ENCODE assay signal across 1 cellular context in the genomic region with DNA sequence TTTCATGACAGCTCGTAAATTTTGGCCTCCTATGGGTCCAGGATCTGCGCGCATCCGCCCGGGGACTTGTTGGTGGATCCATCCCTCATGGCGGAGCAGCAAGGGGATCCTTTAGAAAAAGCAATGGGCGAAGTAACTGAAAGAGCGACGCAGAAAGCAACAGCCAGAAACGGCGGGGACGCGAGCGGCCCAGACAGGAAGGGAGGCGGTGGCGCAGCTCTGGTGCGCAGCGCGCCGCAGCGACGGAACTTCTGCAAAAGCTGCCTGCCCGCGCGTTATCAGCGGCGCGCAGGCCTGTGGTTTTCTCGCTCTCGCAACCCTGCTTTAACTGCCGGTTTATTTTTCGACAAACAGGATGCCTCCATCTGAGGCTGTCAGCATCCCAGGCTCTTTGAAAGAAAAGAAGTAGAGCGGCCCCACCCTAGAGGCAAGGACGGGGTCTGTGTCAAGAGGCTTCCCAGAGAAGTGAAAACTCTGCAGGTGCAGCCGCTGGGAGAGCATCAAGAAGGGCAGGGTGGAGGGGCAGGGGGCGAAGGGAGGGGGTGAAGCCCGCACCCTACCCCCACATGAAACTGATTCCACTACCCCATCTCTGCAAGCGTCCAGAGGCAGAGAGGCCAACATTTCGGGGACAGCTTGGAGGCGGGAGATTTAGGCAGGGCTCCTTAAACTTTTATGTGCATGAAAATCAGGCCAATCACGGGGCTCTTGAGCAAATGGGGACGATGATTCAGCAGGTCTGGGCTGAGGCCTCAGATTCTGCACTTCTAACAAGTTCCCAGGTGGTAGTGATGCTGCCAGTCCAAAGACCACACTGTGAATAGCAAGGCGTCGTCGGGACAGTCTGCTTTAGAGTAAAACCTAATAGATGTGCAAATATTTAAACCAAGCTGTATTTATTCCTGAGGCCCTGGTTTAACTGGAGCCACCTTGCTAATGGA.
TF ChIP-seq lines count a peak whose summit lies in the region.

No MANE protein-coding gene starts in this region.

TF ChIP-seq in endothelial cell of umbilical vein, 7 proteins besides CTCF, POLR2A, EP300 and RAD21:
- TF ChIP-seq MAX (IDR thresholded peaks at IDR 0.05; ENCODE audit: insufficient read depth, insufficient read length) = no peak
